ENCODE assay signal across 18 cellular contexts in the genomic region with DNA sequence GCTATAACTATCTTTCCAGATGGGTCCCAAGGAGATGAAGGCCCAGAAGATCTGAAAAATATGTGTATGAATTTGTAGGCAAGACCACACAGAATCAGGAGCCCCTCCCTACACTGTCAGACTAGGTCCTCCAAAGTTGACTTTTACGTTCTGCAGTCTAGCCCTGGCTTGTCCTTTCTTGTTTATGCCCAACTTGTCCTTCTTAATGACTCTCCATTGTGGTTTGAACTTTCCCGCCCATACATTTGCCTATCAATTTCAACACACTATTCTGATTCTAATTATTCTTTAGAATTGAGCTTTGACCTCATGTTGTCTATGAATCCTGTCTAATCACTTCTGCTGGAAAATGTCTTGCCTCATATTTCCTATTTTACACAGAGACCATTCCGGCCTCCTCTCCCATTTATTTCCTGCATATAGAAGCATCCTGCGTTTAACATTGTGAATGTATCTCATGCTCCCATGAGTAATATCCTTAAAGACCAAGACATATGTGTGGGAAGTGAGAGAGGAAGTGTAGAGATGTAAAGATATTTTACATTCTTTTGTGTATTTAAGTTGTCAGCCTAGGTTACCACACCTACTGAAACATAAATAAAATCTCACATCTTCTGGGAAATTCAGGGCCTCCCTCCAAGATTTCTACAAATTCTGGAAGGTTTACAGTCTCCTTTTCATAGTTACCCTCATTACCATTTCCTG.
DNase-seq lines count a peak whose midpoint lies in the region; ATAC-seq and TF ChIP-seq lines count a peak whose summit lies in the region.
"Had no signal": no experiment of that assay in that cellular context is flagged by ENCODE, and none has a peak within 500 bp of the region (broad histone marks: within the 10 kb centered on the region; RNA-seq: fewer than 3 reads in every experiment).

No MANE protein-coding gene starts in this region.

- no peaks in the 10 kb centered on the region for H3K27me3 ChIP-seq in H7 (ENCODE audit: control insufficient read depth, insufficient read depth, low read length)
- no peaks in the 10 kb centered on the region for H3K27me3 ChIP-seq in right lobe of liver
- H3K27me3 ChIP-seq: uterus had no signal

- DNase-seq in activated T-cell treated with anti-CD3 and anti-CD28 coated beads, Interleukin-2, amount 50 U/mL, for 72 hours, result no peak
- DNase-seq in activated T-cell treated with anti-CD3 and anti-CD28 coated beads for 4 hours (no peak), immature natural killer cell (no peak), type B pancreatic cell (ENCODE audit: extremely low spot score, unreplicated experiment) (no peak), H7 (no peak), right lobe of liver (no peak)
- no peak for DNase-seq in activated T-helper 1 cell treated with anti-CD3 and anti-CD28 coated beads, Interleukin-12 subunit alpha, Interleukin-12 subunit beta, Interleukin-2, Interleukin-4 antibody, amounts not matched to agents 30 ng/mL and 10 ng/mL and 1 ng/mL, durations not matched to agents 14 hours and 24 hours and 36 hours (ENCODE audit: low spot score)
- DNase-seq in activated effector memory CD4-positive, alpha-beta T cell treated with Interleukin-2 at 50 U/mL for 16 hours, result no peak
- DNase-seq: cerebellar nuclear complex; left ventricle myocardium superior; naive thymus-derived CD8-positive, alpha-beta T cell; NCI-H1417 treated with DMSO at 0.1 percent for 48 hours; right cardiac atrium; stimulated activated naive CD4-positive, alpha-beta T cell treated with Interleukin-2 at 50 U/mL for 16 hours; uterus had no signal

- H3K36me3 ChIP-seq in H7 (replicated peaks; ENCODE audit: control insufficient read depth, insufficient read depth, low read length) (no peaks in the 10 kb centered on the region), right lobe of liver (no peaks in the 10 kb centered on the region)
- H3K36me3 ChIP-seq: uterus had no signal

- H3K27ac Mint-ChIP-seq in activated T-cell treated with anti-CD3 and anti-CD28 coated beads, Interleukin-2, amount 50 U/mL, for 72 hours, result peak overlapping the region; percentile 13
- H3K27ac Mint-ChIP-seq in activated T-helper 1 cell treated with anti-CD3 and anti-CD28 coated beads, Interleukin-12 subunit alpha, Interleukin-12 subunit beta, Interleukin-2, Interleukin-4 antibody, amounts not matched to agents 30 ng/mL and 10 ng/mL and 1 ng/mL, durations not matched to agents 14 hours and 24 hours and 36 hours, result peak overlapping the region; percentile 59
- H3K27ac Mint-ChIP-seq in immature natural killer cell, result peak overlapping the region; percentile 81 to 93 (median 90)
- H3K27ac Mint-ChIP-seq in type B pancreatic cell, result peak overlapping the region; percentile 84
- H3K27ac Mint-ChIP-seq: activated naive CD8-positive, alpha-beta T cell; IgD-negative memory B cell; naive thymus-derived CD8-positive, alpha-beta T cell; WTC11 had no signal

- no peaks in the 10 kb centered on the region for H3K36me3 Mint-ChIP-seq in activated T-cell treated with anti-CD3 and anti-CD28 coated beads, Interleukin-2, amount 50 U/mL, for 72 hours (ENCODE audit: insufficient read depth in 2 of 2)
- H3K36me3 Mint-ChIP-seq in activated T-helper 1 cell treated with anti-CD3 and anti-CD28 coated beads, Interleukin-12 subunit alpha, Interleukin-12 subunit beta, Interleukin-2, Interleukin-4 antibody, amounts not matched to agents 30 ng/mL and 10 ng/mL and 1 ng/mL, durations not matched to agents 14 hours and 24 hours and 36 hours (ENCODE audit: low read depth), result no peaks in the 10 kb centered on the region
- H3K36me3 Mint-ChIP-seq in immature natural killer cell, result peaks cover 0 to 6% (median 0%) of the 10 kb centered on the region in 3 donors
- peaks cover 8% of the 10 kb centered on the region for H3K36me3 Mint-ChIP-seq in type B pancreatic cell
- H3K36me3 Mint-ChIP-seq: IgD-negative memory B cell had no signal

- peaks cover 0 to 1% of the 10 kb centered on the region in 2 donors for H3K9me3 Mint-ChIP-seq in activated T-cell treated with anti-CD3 and anti-CD28 coated beads, Interleukin-2, amount 50 U/mL, for 72 hours
- H3K9me3 Mint-ChIP-seq in activated T-helper 1 cell treated with anti-CD3 and anti-CD28 coated beads, Interleukin-12 subunit alpha, Interleukin-12 subunit beta, Interleukin-2, Interleukin-4 antibody, amounts not matched to agents 30 ng/mL and 10 ng/mL and 1 ng/mL, durations not matched to agents 14 hours and 24 hours and 36 hours, result no peaks in the 10 kb centered on the region
- H3K9me3 Mint-ChIP-seq in immature natural killer cell (peaks cover 0 to 4% (median under 1%) of the 10 kb centered on the region in 6 donors), type B pancreatic cell (peaks cover 10% of the 10 kb centered on the region)
- H3K9me3 Mint-ChIP-seq: naive thymus-derived CD8-positive, alpha-beta T cell had no signal

- intact Hi-C loops in activated T-helper 1 cell treated with anti-CD3 and anti-CD28 coated beads, Interleukin-12 subunit alpha, Interleukin-12 subunit beta, Interleukin-2, Interleukin-4 antibody, amounts not matched to agents 30 ng/mL and 10 ng/mL and 1 ng/mL, durations not matched to agents 14 hours and 24 hours and 36 hours (cut with micrococcal nuclease), result loop anchor here (2.0 kb wide), 1 partner anchor 86 kb away; no protein-coding TSS in a partner anchor
- intact Hi-C loops in right lobe of liver (cut with DNase I), result no loop called here

- H3K27ac ChIP-seq in right lobe of liver, result no peak overlapping the region
- H3K27ac ChIP-seq: uterus had no signal

- ATAC-seq in activated T-cell treated with anti-CD3 and anti-CD28 coated beads, Interleukin-2, amount 50 U/mL, for 72 hours (replicated peaks in 1 of 2), result no peak
- ATAC-seq in right lobe of liver, result no peak
- ATAC-seq: left ventricle myocardium superior; naive thymus-derived CD8-positive, alpha-beta T cell; right cardiac atrium; WTC11 had no signal

- H3K4me3 ChIP-seq in H7 (ENCODE audit: insufficient read depth, low read depth, low read length), result no peak overlapping the region
- no peak overlapping the region for H3K4me3 ChIP-seq in right lobe of liver
- H3K4me3 ChIP-seq: uterus had no signal

- H3K27me3 Mint-ChIP-seq in activated T-cell treated with anti-CD3 and anti-CD28 coated beads, Interleukin-2, amount 50 U/mL, for 72 hours (ENCODE audit: low read depth), result no peaks in the 10 kb centered on the region
- no peaks in the 10 kb centered on the region for H3K27me3 Mint-ChIP-seq in activated T-helper 1 cell treated with anti-CD3 and anti-CD28 coated beads, Interleukin-12 subunit alpha, Interleukin-12 subunit beta, Interleukin-2, Interleukin-4 antibody, amounts not matched to agents 30 ng/mL and 10 ng/mL and 1 ng/mL, durations not matched to agents 14 hours and 24 hours and 36 hours (ENCODE audit: insufficient read depth)
- H3K27me3 Mint-ChIP-seq in immature natural killer cell (ENCODE audit: low read depth in 3 of 3), result peaks cover 1 to 4% (median 3%) of the 10 kb centered on the region in 3 donors
- no peaks in the 10 kb centered on the region for H3K27me3 Mint-ChIP-seq in type B pancreatic cell
- H3K27me3 Mint-ChIP-seq: activated naive CD8-positive, alpha-beta T cell; IgD-negative memory B cell; naive thymus-derived CD8-positive, alpha-beta T cell had no signal

- peaks cover 0 to 9% (median 0%) of the 10 kb centered on the region in 4 donors for H3K4me1 ChIP-seq in right lobe of liver
- H3K4me1 ChIP-seq: uterus had no signal

- 80% methylated on average over 4 of the region's 4 CpGs for WGBS in right lobe of liver (ENCODE audit: insufficient coverage, low coverage, low lambda C conversion rate, missing lambda C conversion rate)

- no peaks in the 10 kb centered on the region for H3K9me3 ChIP-seq in right lobe of liver
- H3K9me3 ChIP-seq: uterus had no signal

- H3K4me1 Mint-ChIP-seq in activated T-cell treated with anti-CD3 and anti-CD28 coated beads, Interleukin-2, amount 50 U/mL, for 72 hours (ENCODE audit: low read depth), result peaks cover 17% of the 10 kb centered on the region
- no peaks in the 10 kb centered on the region for H3K4me1 Mint-ChIP-seq in activated T-helper 1 cell treated with anti-CD3 and anti-CD28 coated beads, Interleukin-12 subunit alpha, Interleukin-12 subunit beta, Interleukin-2, Interleukin-4 antibody, amounts not matched to agents 30 ng/mL and 10 ng/mL and 1 ng/mL, durations not matched to agents 14 hours and 24 hours and 36 hours (ENCODE audit: low read depth)
- H3K4me1 Mint-ChIP-seq in immature natural killer cell, result peaks cover 65 to 66% of the 10 kb centered on the region in 2 donors
- peaks cover 32% of the 10 kb centered on the region for H3K4me1 Mint-ChIP-seq in type B pancreatic cell (ENCODE audit: unreplicated experiment)
- H3K4me1 Mint-ChIP-seq: IgD-negative memory B cell had no signal

- TF ChIP-seq POLR2A in right lobe of liver (IDR thresholded peaks at IDR 0.05), result no peak

- peak overlapping the region in 1 of 2 donors; percentile 53 for H3K4me3 Mint-ChIP-seq in activated T-cell treated with anti-CD3 and anti-CD28 coated beads, Interleukin-2, amount 50 U/mL, for 72 hours
- no peak overlapping the region for H3K4me3 Mint-ChIP-seq in activated T-helper 1 cell treated with anti-CD3 and anti-CD28 coated beads, Interleukin-12 subunit alpha, Interleukin-12 subunit beta, Interleukin-2, Interleukin-4 antibody, amounts not matched to agents 30 ng/mL and 10 ng/mL and 1 ng/mL, durations not matched to agents 14 hours and 24 hours and 36 hours
- H3K4me3 Mint-ChIP-seq in immature natural killer cell (peak overlapping the region; percentile 47 to 76 (median 59)), type B pancreatic cell (peak overlapping the region; percentile 3)
- H3K4me3 Mint-ChIP-seq: activated naive CD8-positive, alpha-beta T cell; IgD-negative memory B cell; naive thymus-derived CD8-positive, alpha-beta T cell; WTC11 had no signal

- TF ChIP-seq CTCF in type B pancreatic cell (conservative IDR thresholded peaks at IDR 0.05) (no peak), right lobe of liver (IDR thresholded peaks at IDR 0.05) (no peak)

Comparison
In these comparisons a context has a peak if more than half of its experiments do, and no peak if none do; other contexts are left out.
1. H3K27ac Mint-ChIP-seq: peak in every context shown above with its lines; median percentile 90 in immature natural killer cell; 84 in type B pancreatic cell; 59 in activated T-helper 1 cell treated with anti-CD3 and anti-CD28 coated beads, Interleukin-12 subunit alpha, Interleukin-12 subunit beta, Interleukin-2, Interleukin-4 antibody, amounts not matched to agents 30 ng/mL and 10 ng/mL and 1 ng/mL, durations not matched to agents 14 hours and 24 hours and 36 hours; 13 in activated T-cell treated with anti-CD3 and anti-CD28 coated beads, Interleukin-2, amount 50 U/mL, for 72 hours.